8 cellular contexts compared by ENCODE assay signal in genomic region chr14:106605548-106606448, GRCh38.
DNase-seq lines count a peak whose midpoint lies in the region; ATAC-seq and TF ChIP-seq lines count a peak whose summit lies in the region.

No MANE protein-coding gene starts in this region.

- intact Hi-C loops in testis (cut with DNase I; ENCODE audit: low total_unique reads): no loop called here

- POLR2A ChIA-PET in WTC11 (lab: Charles Lee): no interaction called here

- H3K27me3 Mint-ChIP-seq in immature natural killer cell (ENCODE audit: low read depth in 3 of 3) (peaks cover 3 to 25% (median 6%) of the 10 kb centered on the region in 3 donors), WTC11 (ENCODE audit: low read depth) (peaks cover 13% of the 10 kb centered on the region)

- no peak overlapping the region for H3K27ac Mint-ChIP-seq in immature natural killer cell
- H3K27ac Mint-ChIP-seq in WTC11: no peak overlapping the region

- no peaks in the 10 kb centered on the region for H3K27me3 ChIP-seq in testis

- DNase-seq in NK-92 treated with Interleukin-12 subunit alpha and Interleukin-12 subunit beta, amount 100 ng/mL, for 24 hours (lab: John Stamatoyannopoulos, UW): peak; percentile 47
- DNase-seq in NK-92 (lab: John Stamatoyannopoulos, UW; ENCODE audit: unreplicated experiment) (no peak), NCI-H146 treated with DMSO at 0.1 percent for 48 hours (lab: John Stamatoyannopoulos, UW; ENCODE audit: unreplicated experiment) (peak; percentile 77), immature natural killer cell (peak; percentile 49 to 58 (median 54)), testis (peak; percentile 68), WTC11 (ENCODE audit: low spot score) (no peak), HPDE6-E6E7 (ENCODE audit: extremely low spot score) (no peak)
- DNase-seq in activated CD4-positive, alpha-beta T cell treated with anti-CD3 and anti-CD28 coated beads, Interleukin-2, amount 50 U/mL, for 48 hours: peak; percentile 89 to 90

- no peak overlapping the region for H3K4me3 ChIP-seq in testis

- no peaks in the 10 kb centered on the region for H3K9me3 Mint-ChIP-seq in immature natural killer cell
- peaks cover 94% of the 10 kb centered on the region for H3K9me3 Mint-ChIP-seq in WTC11

- TF ChIP-seq CTCF in testis (IDR thresholded peaks at IDR 0.05) (peak in 1 of 3 experiments; percentile 27), WTC11 (IDR thresholded peaks at IDR 0.05) (no peak)

- H3K27ac ChIP-seq in testis: no peak overlapping the region

- no peak for ATAC-seq in WTC11

- TF ChIP-seq POLR2A in testis (IDR thresholded peaks at IDR 0.05): no peak

- no peaks in the 10 kb centered on the region for H3K36me3 ChIP-seq in testis (ENCODE audit: low read depth, missing control alignments)

- H3K36me3 Mint-ChIP-seq in immature natural killer cell: no peaks in the 10 kb centered on the region
- H3K36me3 Mint-ChIP-seq in WTC11: peaks cover 90% of the 10 kb centered on the region

- no peaks in the 10 kb centered on the region for H3K9me3 ChIP-seq in testis

- CTCF ChIA-PET in WTC11 (lab: Charles Lee): no interaction called here

- WGBS in testis, 2 donors: 36 to 57% methylated on average over 21 to 27 of the region's 27 CpGs

- H3K4me3 Mint-ChIP-seq in immature natural killer cell: no peak overlapping the region
- no peak overlapping the region for H3K4me3 Mint-ChIP-seq in WTC11

- H3K4me1 Mint-ChIP-seq in immature natural killer cell (no peaks in the 10 kb centered on the region), WTC11 (no peaks in the 10 kb centered on the region)

- no peaks in the 10 kb centered on the region for H3K4me1 ChIP-seq in testis

TF ChIP-seq in WTC11, 78 proteins besides CTCF, POLR2A, EP300 and RAD21:
- TF ChIP-seq TEAD1 (CRISPR knock-in tag; IDR thresholded peaks at IDR 0.05) (no peak), ZNF512 (CRISPR knock-in tag; IDR thresholded peaks at IDR 0.05; ENCODE audit: borderline replicate concordance) (no peak), AR (CRISPR knock-in tag; IDR thresholded peaks at IDR 0.05) (no peak), PRDM15 (CRISPR knock-in tag; IDR thresholded peaks at IDR 0.05) (no peak), IRF1 (CRISPR knock-in tag; IDR thresholded peaks at IDR 0.05) (no peak), JUN (CRISPR knock-in tag; IDR thresholded peaks at IDR 0.05) (no peak), ZNF138 (CRISPR knock-in tag; conservative IDR thresholded peaks at IDR 0.05) (no peak), CDX4 (CRISPR knock-in tag; IDR thresholded peaks at IDR 0.05; ENCODE audit: borderline replicate concordance) (no peak), HMGA2 (CRISPR knock-in tag; IDR thresholded peaks at IDR 0.05) (no peak), NR2C2 (CRISPR knock-in tag; IDR thresholded peaks at IDR 0.05) (no peak)

Comparison
In these comparisons a context has a peak if more than half of its experiments do, and no peak if none do; other contexts are left out.
1. DNase-seq: peak in NK-92 treated with Interleukin-12 subunit alpha and Interleukin-12 subunit beta, amount 100 ng/mL, for 24 hours (single experiment), NCI-H146 treated with DMSO at 0.1 percent for 48 hours (single experiment), activated CD4-positive, alpha-beta T cell treated with anti-CD3 and anti-CD28 coated beads, Interleukin-2, amount 50 U/mL, for 48 hours (2 of 2), immature natural killer cell (3 of 3) and testis (single experiment); none in NK-92 (single experiment), WTC11 (single experiment) and HPDE6-E6E7 (single experiment).